Comparison of ENCODE assay signal across 35 cellular contexts in the genomic region with DNA sequence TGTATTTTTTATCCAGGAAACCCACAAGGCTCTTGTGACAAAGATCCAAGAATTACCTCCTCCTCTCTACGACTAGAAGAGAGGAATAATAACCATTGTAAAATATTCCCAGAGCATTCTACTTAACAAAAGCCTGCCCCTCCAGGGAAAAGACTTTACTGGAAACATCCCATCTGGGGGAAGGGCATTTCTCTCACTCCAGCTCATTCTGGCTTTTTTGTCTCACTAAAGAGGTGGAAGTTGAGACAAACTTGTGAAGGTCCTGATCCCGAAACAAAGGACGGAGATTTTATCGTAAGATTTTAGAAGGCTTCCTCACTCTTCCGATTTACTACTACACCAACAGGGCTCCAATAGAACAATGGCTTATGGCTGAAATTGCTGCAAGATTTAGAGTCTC.
"Had no signal": no experiment of that assay in that cellular context is flagged by ENCODE, and none has a peak within 500 bp of the region (broad histone marks: within the 10 kb centered on the region; RNA-seq: fewer than 3 reads in every experiment).

No MANE protein-coding gene starts in this region.

- H3K4me3 ChIP-seq: Peyer's patch, SJSA1 had no signal

- H3K27ac Mint-ChIP-seq: activated CD8-positive, alpha-beta T cell treated with anti-CD3 and anti-CD28 coated beads for 36 hours; activated naive CD8-positive, alpha-beta T cell treated with anti-CD3 and anti-CD28 coated beads for 36 hours; activated T-cell treated with anti-CD3 and anti-CD28 coated beads, Interleukin-2, amount 50 U/mL, for 72 hours; activated T-helper 17 cell treated with anti-CD3 and anti-CD28 coated beads, Interleukin-2, amount 50 U/mL, for 72 hours; T-helper 1 cell treated with Interleukin-12 subunit alpha and Interleukin-12 subunit beta and Interleukin-4 antibody, amounts not matched to agents 30 μg/mL and 1 μg/mL, for 36 hours; T-helper 2 cell treated with Interferon-gamma antibody and Interleukin-4, amounts not matched to agents 5 μg/mL and 100 μg/mL, for 36 hours had no signal

- H3K36me3 Mint-ChIP-seq: activated naive CD8-positive, alpha-beta T cell treated with anti-CD3 and anti-CD28 coated beads for 36 hours had no signal

- H3K4me2 ChIP-seq: SK-N-SH had no signal

- H3K4me1 Mint-ChIP-seq: activated naive CD8-positive, alpha-beta T cell treated with anti-CD3 and anti-CD28 coated beads for 36 hours; activated T-helper 17 cell treated with anti-CD3 and anti-CD28 coated beads, Interleukin-2, amount 50 U/mL, for 72 hours had no signal

- H3K27me3 Mint-ChIP-seq: activated CD8-positive, alpha-beta T cell treated with anti-CD3 and anti-CD28 coated beads for 36 hours; activated naive CD8-positive, alpha-beta T cell treated with anti-CD3 and anti-CD28 coated beads for 36 hours; activated T-helper 17 cell treated with anti-CD3 and anti-CD28 coated beads, Interleukin-2, amount 50 U/mL, for 72 hours had no signal

- H3K9me3 ChIP-seq: Peyer's patch, SK-N-SH had no signal

- H3K27ac ChIP-seq: brain microvascular endothelial cell, Peyer's patch, SJSA1, VCaP had no signal

- H3K9ac ChIP-seq: SK-N-SH had no signal

- H3K4me3 Mint-ChIP-seq: activated CD8-positive, alpha-beta T cell treated with anti-CD3 and anti-CD28 coated beads for 36 hours; activated naive CD8-positive, alpha-beta T cell treated with anti-CD3 and anti-CD28 coated beads for 36 hours; activated T-cell treated with anti-CD3 and anti-CD28 coated beads, Interleukin-2, amount 50 U/mL, for 72 hours; activated T-helper 17 cell treated with anti-CD3 and anti-CD28 coated beads, Interleukin-2, amount 50 U/mL, for 72 hours; T-helper 1 cell treated with Interleukin-12 subunit alpha and Interleukin-12 subunit beta and Interleukin-4 antibody, amounts not matched to agents 30 μg/mL and 1 μg/mL, for 36 hours; T-helper 2 cell treated with Interferon-gamma antibody and Interleukin-4, amounts not matched to agents 5 μg/mL and 100 μg/mL, for 36 hours had no signal

- H3K36me3 ChIP-seq: brain microvascular endothelial cell, Peyer's patch, SJSA1 had no signal

- H3K4me1 ChIP-seq: Peyer's patch, SJSA1 had no signal

- H3K27me3 ChIP-seq: brain microvascular endothelial cell, Peyer's patch, SJSA1 had no signal

- ATAC-seq: activated CD8-positive, alpha-beta T cell treated with anti-CD3 and anti-CD28 coated beads for 36 hours; activated T-cell treated with anti-CD3 and anti-CD28 coated beads, Interleukin-2, amount 50 U/mL, for 72 hours; activated T-helper 17 cell treated with anti-CD3 and anti-CD28 coated beads, Interleukin-2, amount 50 U/mL, for 72 hours; PC-3 had no signal

- DNase-seq: activated CD4-positive, alpha-beta T cell treated with anti-CD3 and anti-CD28 coated beads for 1 hour; activated CD4-positive, alpha-beta T cell treated with anti-CD3 and anti-CD28 coated beads for 48 hours; activated CD4-positive, CD25-positive, alpha-beta regulatory T cell; activated CD8-positive, alpha-beta T cell treated with anti-CD3 and anti-CD28 coated beads for 36 hours; activated effector memory CD4-positive, alpha-beta T cell treated with anti-CD3 and anti-CD28 coated beads, Interleukin-2, amount 50 U/mL, for 16 hours; activated naive CD4-positive, alpha-beta T cell; activated naive CD4-positive, alpha-beta T cell treated with anti-CD3 and anti-CD28 coated beads, Interleukin-2, amount 50 U/mL, for 16 hours; activated naive CD8-positive, alpha-beta T cell treated with anti-CD3 and anti-CD28 coated beads for 36 hours; activated T-cell treated with anti-CD3 and anti-CD28 coated beads, Interleukin-2, amount 50 U/mL, for 1 hour; activated T-cell treated with anti-CD3 and anti-CD28 coated beads, Interleukin-2, amount 50 U/mL, for 72 hours; amniotic stem cell; aorta; brain microvascular endothelial cell; central memory CD4-positive, alpha-beta T cell; NCI-H1092 treated with DMSO at 0.1 percent for 48 hours; NCI-H1417; NCI-H146; NCI-H187; NCI-H2029 treated with DMSO at 0.1 percent for 48 hours; NCI-H2107; NCI-H2171; NCI-H510A; NCI-H526; NCI-H748 treated with DMSO at 0.1 percent for 48 hours; NK-92 treated with Interleukin-12 subunit alpha and Interleukin-12 subunit beta, amount 100 ng/mL, for 24 hours; PC-3; Peyer's patch; RPMI8226; SHP77 treated with DMSO at 0.1 percent for 48 hours; SK-N-SH had no signal
